Comparison of ENCODE assay signal across 16 cellular contexts in genomic region chr16:57138281-57138935, GRCh38. TPM values are rescaled to one million over a fixed set of nuclear protein-coding genes. Genes with fewer than 3 reads are reported as not detected.
A peak's percentile ranks its signal among the peaks of the same experiment; 100 is the strongest.
DNase-seq lines count a peak whose midpoint lies in the region; ATAC-seq and TF ChIP-seq lines count a peak whose summit lies in the region.
"Had no signal": no experiment of that assay in that cellular context is flagged by ENCODE, and none has a peak within 500 bp of the region (broad histone marks: within the 10 kb centered on the region; RNA-seq: fewer than 3 reads in every experiment).

No MANE protein-coding gene starts in this region.

- no peak for TF ChIP-seq CTCF in neural crest cell (conservative IDR thresholded peaks at IDR 0.05)

- no peak for ATAC-seq in activated naive CD8-positive, alpha-beta T cell treated with anti-CD3 and anti-CD28 coated beads, Interleukin-2, amount 50 U/mL, for 24 hours
- ATAC-seq in central memory CD8-positive, alpha-beta T cell (replicated peaks; ENCODE audit: extremely low read depth, poor library complexity, severe bottlenecking), result no peak
- ATAC-seq in HG03097 (IDR thresholded peaks at IDR 0.05; ENCODE audit: low FRiP score, unreplicated experiment) (no peak), GM18498 (IDR thresholded peaks at IDR 0.05; ENCODE audit: unreplicated experiment) (no peak)

- no peak for DNase-seq in activated naive CD8-positive, alpha-beta T cell treated with anti-CD3 and anti-CD28 coated beads, Interleukin-2, amount 50 U/mL, for 24 hours
- no peak for DNase-seq in central memory CD8-positive, alpha-beta T cell (ENCODE audit: low spot score in 2 of 2)
- DNase-seq in neural crest cell (ENCODE audit: low read depth, low spot score) (no peak), amniotic stem cell (lab: John Stamatoyannopoulos, UW) (no peak), NCI-H1105 (lab: John Stamatoyannopoulos, UW) (no peak)
- DNase-seq: activated CD8-positive, alpha-beta memory T cell treated with anti-CD3 and anti-CD28 coated beads for 24 hours; dermis blood vessel endothelial cell; EL; MM.1S; NCI-H1694; NCI-H226; stimulated activated naive CD4-positive, alpha-beta T cell treated with Interleukin-2 at 50 U/mL for 16 hours had no signal

- H3K27ac Mint-ChIP-seq in activated naive CD8-positive, alpha-beta T cell, result peak overlapping the region; percentile 64
- no peak overlapping the region for H3K27ac Mint-ChIP-seq in activated naive CD8-positive, alpha-beta T cell treated with anti-CD3 and anti-CD28 coated beads, Interleukin-2, amount 50 U/mL, for 24 hours
- peak overlapping the region; percentile 69 for H3K27ac Mint-ChIP-seq in central memory CD8-positive, alpha-beta T cell (ENCODE audit: low read depth)
- H3K27ac Mint-ChIP-seq in neural crest cell (ENCODE audit: unreplicated experiment), result peak overlapping the region; percentile 84

- H3K4me1 Mint-ChIP-seq in activated naive CD8-positive, alpha-beta T cell (ENCODE audit: low read depth), result peaks cover 62% of the 10 kb centered on the region
- peaks cover 51% of the 10 kb centered on the region for H3K4me1 Mint-ChIP-seq in activated naive CD8-positive, alpha-beta T cell treated with anti-CD3 and anti-CD28 coated beads, Interleukin-2, amount 50 U/mL, for 24 hours
- H3K4me1 Mint-ChIP-seq in central memory CD8-positive, alpha-beta T cell, result peaks cover 70% of the 10 kb centered on the region
- H3K4me1 Mint-ChIP-seq in neural crest cell, result peaks cover 41% of the 10 kb centered on the region

- no peak overlapping the region for H3K4me3 Mint-ChIP-seq in activated naive CD8-positive, alpha-beta T cell
- no peak overlapping the region for H3K4me3 Mint-ChIP-seq in activated naive CD8-positive, alpha-beta T cell treated with anti-CD3 and anti-CD28 coated beads, Interleukin-2, amount 50 U/mL, for 24 hours
- H3K4me3 Mint-ChIP-seq in central memory CD8-positive, alpha-beta T cell, result peak overlapping the region; percentile 27
- H3K4me3 Mint-ChIP-seq in neural crest cell, result no peak overlapping the region
- H3K4me3 Mint-ChIP-seq: brain had no signal

- H3K9me3 Mint-ChIP-seq in activated naive CD8-positive, alpha-beta T cell (ENCODE audit: low read depth), result no peaks in the 10 kb centered on the region
- no peaks in the 10 kb centered on the region for H3K9me3 Mint-ChIP-seq in activated naive CD8-positive, alpha-beta T cell treated with anti-CD3 and anti-CD28 coated beads, Interleukin-2, amount 50 U/mL, for 24 hours
- H3K9me3 Mint-ChIP-seq in central memory CD8-positive, alpha-beta T cell, result no peaks in the 10 kb centered on the region
- no peaks in the 10 kb centered on the region for H3K9me3 Mint-ChIP-seq in neural crest cell
- H3K9me3 Mint-ChIP-seq: brain had no signal

- no peaks in the 10 kb centered on the region for H3K27me3 Mint-ChIP-seq in activated naive CD8-positive, alpha-beta T cell
- H3K27me3 Mint-ChIP-seq in activated naive CD8-positive, alpha-beta T cell treated with anti-CD3 and anti-CD28 coated beads, Interleukin-2, amount 50 U/mL, for 24 hours, result no peaks in the 10 kb centered on the region
- no peaks in the 10 kb centered on the region for H3K27me3 Mint-ChIP-seq in central memory CD8-positive, alpha-beta T cell
- H3K27me3 Mint-ChIP-seq in neural crest cell (ENCODE audit: low read depth), result no peaks in the 10 kb centered on the region

- peaks cover 3% of the 10 kb centered on the region for H3K36me3 Mint-ChIP-seq in activated naive CD8-positive, alpha-beta T cell
- H3K36me3 Mint-ChIP-seq in activated naive CD8-positive, alpha-beta T cell treated with anti-CD3 and anti-CD28 coated beads, Interleukin-2, amount 50 U/mL, for 24 hours (ENCODE audit: low read depth), result no peaks in the 10 kb centered on the region
- H3K36me3 Mint-ChIP-seq in central memory CD8-positive, alpha-beta T cell (ENCODE audit: insufficient read depth), result peaks cover 12% of the 10 kb centered on the region
- H3K36me3 Mint-ChIP-seq in neural crest cell (ENCODE audit: low read depth), result no peaks in the 10 kb centered on the region

RNA-seq across cellular contexts. Expression of gene CPNE2, which starts 46.0 kb away (rescaled TPM):
- 33.1 and 36.9 TPM in 2 replicates for total RNA-seq in neural crest cell

RNA-seq across cellular contexts. Expression of gene PSME3IP1, which starts 47.4 kb away (rescaled TPM):
- 102 and 108 TPM in 2 replicates for total RNA-seq in neural crest cell

RNA-seq across cellular contexts. Expression of gene RSPRY1, which starts 47.7 kb away (rescaled TPM):
- total RNA-seq in neural crest cell, result 46.8 and 53.4 TPM in 2 replicates
